In genomic region chr14:23376477-23377200, GRCh38 we compare ENCODE assay signal across 13 cellular contexts. TPM values are rescaled to one million over a fixed set of nuclear protein-coding genes. Genes with fewer than 3 reads are reported as not detected.
A peak's percentile ranks its signal among the peaks of the same experiment; 100 is the strongest.
DNase-seq lines count a peak whose midpoint lies in the region; ATAC-seq and TF ChIP-seq lines count a peak whose summit lies in the region.
"Had no signal": no experiment of that assay in that cellular context is flagged by ENCODE, and none has a peak within 500 bp of the region (broad histone marks: within the 10 kb centered on the region; RNA-seq: fewer than 3 reads in every experiment).

Gene CMTM5, plus strand, starts transcription at chr14:23377046. Its CDS starts 206 bp downstream, at chr14:23377252.

- TF ChIP-seq CTCF in glutamatergic neuron (IDR thresholded peaks at IDR 0.05; ENCODE audit: partially characterized antibody, unreplicated experiment) = no peak
- TF ChIP-seq CTCF in neural crest cell (conservative IDR thresholded peaks at IDR 0.05) = no peak
- TF ChIP-seq CTCF in type B pancreatic cell (conservative IDR thresholded peaks at IDR 0.05) = no peak
- TF ChIP-seq CTCF in Calu3 (IDR thresholded peaks at IDR 0.05; ENCODE audit: unreplicated experiment) = no peak

- H3K4me2 ChIP-seq in BLaER1 = peak within 1 kb of the TSS; percentile 92

- peaks cover 4% of the 10 kb centered on the region for H3K9me3 Mint-ChIP-seq in glutamatergic neuron (ENCODE audit: unreplicated experiment)
- H3K9me3 Mint-ChIP-seq in neural crest cell = no peaks in the 10 kb centered on the region
- H3K9me3 Mint-ChIP-seq in type B pancreatic cell = no peaks in the 10 kb centered on the region
- no peaks in the 10 kb centered on the region for H3K9me3 Mint-ChIP-seq in Calu3 (ENCODE audit: low read depth, unreplicated experiment)
- H3K9me3 Mint-ChIP-seq: activated CD8-positive, alpha-beta T cell treated with anti-CD3 and anti-CD28 coated beads for 36 hours had no signal

- H3K4me1 Mint-ChIP-seq in glutamatergic neuron (ENCODE audit: low read depth, unreplicated experiment) = peaks cover 24% of the 10 kb centered on the region
- peaks cover 17% of the 10 kb centered on the region for H3K4me1 Mint-ChIP-seq in neural crest cell
- H3K4me1 Mint-ChIP-seq in type B pancreatic cell (ENCODE audit: unreplicated experiment) = no peaks in the 10 kb centered on the region
- no peaks in the 10 kb centered on the region for H3K4me1 Mint-ChIP-seq in Calu3 (ENCODE audit: low read depth, unreplicated experiment)

- H3K36me3 Mint-ChIP-seq in glutamatergic neuron (ENCODE audit: unreplicated experiment) (no peaks in the 10 kb centered on the region), neural crest cell (ENCODE audit: low read depth) (no peaks in the 10 kb centered on the region), type B pancreatic cell (no peaks in the 10 kb centered on the region), Calu3 (ENCODE audit: insufficient read depth, unreplicated experiment) (no peaks in the 10 kb centered on the region)

- peak within 1 kb of the TSS; percentile 73 for H3K27ac ChIP-seq in BLaER1

- H3K36me3 ChIP-seq in BLaER1 = no peaks in the 10 kb centered on the region

- H3K27ac Mint-ChIP-seq in glutamatergic neuron (ENCODE audit: unreplicated experiment) = no peak within 1 kb of the TSS
- H3K27ac Mint-ChIP-seq in neural crest cell (ENCODE audit: unreplicated experiment) = peak within 1 kb of the TSS; percentile 19
- H3K27ac Mint-ChIP-seq in type B pancreatic cell = no peak within 1 kb of the TSS
- no peak within 1 kb of the TSS for H3K27ac Mint-ChIP-seq in Calu3 (ENCODE audit: unreplicated experiment)
- H3K27ac Mint-ChIP-seq: activated CD8-positive, alpha-beta T cell treated with anti-CD3 and anti-CD28 coated beads for 36 hours had no signal

- H3K27me3 Mint-ChIP-seq in glutamatergic neuron (ENCODE audit: unreplicated experiment) = peaks cover 2% of the 10 kb centered on the region
- H3K27me3 Mint-ChIP-seq in neural crest cell (ENCODE audit: low read depth) = no peaks in the 10 kb centered on the region
- peaks cover 13% of the 10 kb centered on the region for H3K27me3 Mint-ChIP-seq in type B pancreatic cell
- peaks cover 95% of the 10 kb centered on the region for H3K27me3 Mint-ChIP-seq in Calu3 (ENCODE audit: unreplicated experiment)
- H3K27me3 Mint-ChIP-seq: activated CD8-positive, alpha-beta T cell treated with anti-CD3 and anti-CD28 coated beads for 36 hours had no signal

- CTCF ChIA-PET in Calu3 (lab: Charles Lee) = interaction anchor here (0.8 kb wide), 1 partner anchor 47 kb away, joined by 3 read pairs; no protein-coding TSS in a partner anchor

- H3K9ac ChIP-seq in BLaER1 = peak within 1 kb of the TSS; percentile 54; the same call in 1 of the 2 replicates

- H3K9me3 ChIP-seq in BLaER1 = no peaks in the 10 kb centered on the region

- no peaks in the 10 kb centered on the region for H4K20me1 ChIP-seq in BLaER1

- peak; percentile 82 for DNase-seq in NCI-H82 treated with DMSO at 0.1 percent for 48 hours (lab: John Stamatoyannopoulos, UW; ENCODE audit: unreplicated experiment)
- peak; percentile 50 for DNase-seq in glutamatergic neuron
- DNase-seq in neural crest cell (ENCODE audit: low read depth, low spot score) = peak; percentile 26
- no peak for DNase-seq in NCI-H526 (lab: John Stamatoyannopoulos, UW)
- DNase-seq in type B pancreatic cell (ENCODE audit: extremely low spot score, unreplicated experiment) = no peak
- no peak for DNase-seq in Calu3
- DNase-seq: activated CD8-positive, alpha-beta T cell treated with anti-CD3 and anti-CD28 coated beads for 36 hours; AML-193; NCI-H1105; SHP77 had no signal

- intact Hi-C loops in Calu3 (cut with micrococcal nuclease; ENCODE audit: unreplicated experiment) = no loop called here

- 0 out of 2 replicates have a peak within 1 kb of the TSS, but pooled peaks have one; percentile 32 for H3K4me3 ChIP-seq in BLaER1
- H3K4me3 ChIP-seq: lung had no signal

- H3K4me1 ChIP-seq in BLaER1 = peaks cover 56% of the 10 kb centered on the region

- no peak for ATAC-seq in HG03457 (IDR thresholded peaks at IDR 0.05; ENCODE audit: unreplicated experiment)
- ATAC-seq: activated CD8-positive, alpha-beta T cell treated with anti-CD3 and anti-CD28 coated beads for 36 hours had no signal

- H3K4me3 Mint-ChIP-seq in glutamatergic neuron (ENCODE audit: unreplicated experiment) (peak within 1 kb of the TSS; percentile 15), neural crest cell (peak within 1 kb of the TSS; percentile 19), type B pancreatic cell (no peak within 1 kb of the TSS), Calu3 (ENCODE audit: low read depth, unreplicated experiment) (no peak within 1 kb of the TSS)
- H3K4me3 Mint-ChIP-seq: activated CD8-positive, alpha-beta T cell treated with anti-CD3 and anti-CD28 coated beads for 36 hours had no signal

- no TSS peak for BruUV-seq in Calu3 (replicated peaks; lab: Mats Ljungman, UMichigan)

- no peaks in the 10 kb centered on the region; the same call in 1 of the 2 replicates for H3K27me3 ChIP-seq in BLaER1

RNA-seq across cellular contexts. Expression of gene CMTM5, which starts in this region (rescaled TPM):
- not detected for total RNA-seq in glutamatergic neuron (ENCODE audit: unreplicated experiment)
- total RNA-seq in neural crest cell = 2.0 and 3.1 TPM in 2 replicates
- 0.19 TPM in 1 of 2 replicates, not detected in the other for total RNA-seq in type B pancreatic cell (ENCODE audit: low replicate concordance)
- not detected in 2 replicates for total RNA-seq in Calu3 (2022)
- total RNA-seq: activated CD8-positive, alpha-beta T cell treated with anti-CD3 and anti-CD28 coated beads for 36 hours had no signal

Comparison
In these comparisons a context has a peak if more than half of its experiments do, and no peak if none do; other contexts are left out.
1. Peak in DNase-seq in glutamatergic neuron; RNA of the gene not detected or under 1 TPM.
2. DNase-seq: peak in NCI-H82 treated with DMSO at 0.1 percent for 48 hours (single experiment) and neural crest cell (single experiment); none in NCI-H526 (0 of 2), type B pancreatic cell (single experiment) and Calu3 (single experiment).
3. H3K4me3 Mint-ChIP-seq: peak in glutamatergic neuron (single experiment) and neural crest cell (single experiment); none in type B pancreatic cell (single experiment) and Calu3 (single experiment).